1 cellular context compared by ENCODE assay signal in the genomic region with DNA sequence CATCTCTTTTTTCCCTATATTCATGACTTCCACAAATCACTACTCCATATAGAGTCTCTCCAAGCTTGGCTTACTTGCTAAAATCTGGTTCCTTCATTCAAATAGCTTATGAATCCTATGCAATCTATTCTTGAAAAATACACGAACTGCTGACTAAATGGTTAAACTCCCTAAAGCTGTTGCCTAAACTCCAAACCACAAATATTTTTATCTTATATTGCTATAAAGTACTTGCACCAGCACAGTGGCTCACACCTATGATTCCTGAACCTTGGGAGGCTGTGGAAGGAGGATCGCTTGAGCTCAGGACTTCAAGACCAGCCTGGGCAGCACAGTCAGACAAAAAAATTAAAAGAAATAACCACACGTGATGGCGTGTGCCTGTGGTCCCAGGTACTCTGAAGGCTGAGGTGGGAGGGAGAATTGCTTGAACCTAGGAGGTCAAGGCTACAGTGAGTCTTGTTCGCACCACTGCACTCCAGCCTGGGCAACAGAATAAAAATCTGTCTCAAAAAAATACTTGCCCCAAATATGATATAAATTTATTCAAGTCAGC.
TF ChIP-seq lines count a peak whose summit lies in the region.

No MANE protein-coding gene starts in this region.

TF ChIP-seq in GM12878, 131 proteins besides CTCF, POLR2A, EP300 and RAD21 (continued from another document):
- TF ChIP-seq ZBED1 (IDR thresholded peaks at IDR 0.05; ENCODE audit: borderline replicate concordance) (no peak), WRNIP1 (IDR thresholded peaks at IDR 0.05; ENCODE audit: borderline replicate concordance, low read depth, low read length) (no peak), EED (IDR thresholded peaks at IDR 0.05; ENCODE audit: low read depth) (no peak), FOXM1 (IDR thresholded peaks at IDR 0.05; ENCODE audit: low read depth, low read length) (no peak), NBN (IDR thresholded peaks at IDR 0.05) (no peak), SMAD5 (IDR thresholded peaks at IDR 0.05; ENCODE audit: low read depth) (no peak), GATAD2B (conservative IDR thresholded peaks at IDR 0.05; ENCODE audit: low read depth) (no peak), TAF1 (IDR thresholded peaks at IDR 0.05; ENCODE audit: borderline replicate concordance, low read depth, low read length) (no peak), IKZF1 (conservative IDR thresholded peaks at IDR 0.05) (no peak), YY1 (IDR thresholded peaks at IDR 0.05; ENCODE audit: low read depth, low read length) (no peak)
- TF ChIP-seq, protein P1, sequence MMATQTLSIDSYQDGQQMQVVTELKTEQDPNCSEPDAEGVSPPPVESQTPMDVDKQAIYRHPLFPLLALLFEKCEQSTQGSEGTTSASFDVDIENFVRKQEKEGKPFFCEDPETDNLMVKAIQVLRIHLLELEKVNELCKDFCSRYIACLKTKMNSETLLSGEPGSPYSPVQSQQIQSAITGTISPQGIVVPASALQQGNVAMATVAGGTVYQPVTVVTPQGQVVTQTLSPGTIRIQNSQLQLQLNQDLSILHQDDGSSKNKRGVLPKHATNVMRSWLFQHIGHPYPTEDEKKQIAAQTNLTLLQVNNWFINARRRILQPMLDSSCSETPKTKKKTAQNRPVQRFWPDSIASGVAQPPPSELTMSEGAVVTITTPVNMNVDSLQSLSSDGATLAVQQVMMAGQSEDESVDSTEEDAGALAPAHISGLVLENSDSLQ (IDR thresholded peaks at IDR 0.05) = no peak
- TF ChIP-seq, protein P2, sequence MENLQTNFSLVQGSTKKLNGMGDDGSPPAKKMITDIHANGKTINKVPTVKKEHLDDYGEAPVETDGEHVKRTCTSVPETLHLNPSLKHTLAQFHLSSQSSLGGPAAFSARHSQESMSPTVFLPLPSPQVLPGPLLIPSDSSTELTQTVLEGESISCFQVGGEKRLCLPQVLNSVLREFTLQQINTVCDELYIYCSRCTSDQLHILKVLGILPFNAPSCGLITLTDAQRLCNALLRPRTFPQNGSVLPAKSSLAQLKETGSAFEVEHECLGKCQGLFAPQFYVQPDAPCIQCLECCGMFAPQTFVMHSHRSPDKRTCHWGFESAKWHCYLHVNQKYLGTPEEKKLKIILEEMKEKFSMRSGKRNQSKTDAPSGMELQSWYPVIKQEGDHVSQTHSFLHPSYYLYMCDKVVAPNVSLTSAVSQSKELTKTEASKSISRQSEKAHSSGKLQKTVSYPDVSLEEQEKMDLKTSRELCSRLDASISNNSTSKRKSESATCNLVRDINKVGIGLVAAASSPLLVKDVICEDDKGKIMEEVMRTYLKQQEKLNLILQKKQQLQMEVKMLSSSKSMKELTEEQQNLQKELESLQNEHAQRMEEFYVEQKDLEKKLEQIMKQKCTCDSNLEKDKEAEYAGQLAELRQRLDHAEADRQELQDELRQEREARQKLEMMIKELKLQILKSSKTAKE (IDR thresholded peaks at IDR 0.05; ENCODE audit: low read depth, poor library complexity, severe bottlenecking) = no peak
